22 cellular contexts compared by ENCODE assay signal in genomic region chr18:23793985-23794867, GRCh38.
DNase-seq lines count a peak whose midpoint lies in the region; ATAC-seq and TF ChIP-seq lines count a peak whose summit lies in the region.
"Had no signal": no experiment of that assay in that cellular context is flagged by ENCODE, and none has a peak within 500 bp of the region (broad histone marks: within the 10 kb centered on the region; RNA-seq: fewer than 3 reads in every experiment).

No MANE protein-coding gene starts in this region.

- no peaks in the 10 kb centered on the region for H3K36me3 Mint-ChIP-seq in activated naive CD4-positive, alpha-beta T cell treated with anti-CD3 and anti-CD28 coated beads, Interleukin-2, amount 50 U/mL, for 24 hours
- H3K36me3 Mint-ChIP-seq: CD14-positive monocyte had no signal

- H3K4me1 ChIP-seq in mesendoderm (ENCODE audit: control insufficient read depth, low read depth, low read length) (no peaks in the 10 kb centered on the region), thyroid gland (no peaks in the 10 kb centered on the region), upper lobe of right lung (no peaks in the 10 kb centered on the region)

- H3K4me1 Mint-ChIP-seq in activated naive CD4-positive, alpha-beta T cell treated with anti-CD3 and anti-CD28 coated beads, Interleukin-2, amount 50 U/mL, for 24 hours = no peaks in the 10 kb centered on the region
- H3K4me1 Mint-ChIP-seq: B cell had no signal

- H3K27me3 ChIP-seq in mesendoderm (ENCODE audit: insufficient read depth, low read length, poor library complexity) = no peaks in the 10 kb centered on the region
- H3K27me3 ChIP-seq in thyroid gland = no peaks in the 10 kb centered on the region
- no peaks in the 10 kb centered on the region for H3K27me3 ChIP-seq in upper lobe of right lung

- H2AK5ac ChIP-seq in mesendoderm (ENCODE audit: low read length) = no peak overlapping the region

- no peaks in the 10 kb centered on the region for H3K27me3 Mint-ChIP-seq in activated naive CD4-positive, alpha-beta T cell treated with anti-CD3 and anti-CD28 coated beads, Interleukin-2, amount 50 U/mL, for 24 hours
- H3K27me3 Mint-ChIP-seq: B cell had no signal

- H3K18ac ChIP-seq in mesendoderm (ENCODE audit: low read length) = no peak overlapping the region

- ATAC-seq in HG02981 (IDR thresholded peaks at IDR 0.05; ENCODE audit: unreplicated experiment) (no peak), upper lobe of right lung (no peak)

- no peak for TF ChIP-seq POLR2A in thyroid gland (IDR thresholded peaks at IDR 0.05)

- H3K56ac ChIP-seq in mesendoderm (ENCODE audit: low read length) = no peak overlapping the region

- intact Hi-C loops in thyroid gland (cut with DNase I) (no loop called here), upper lobe of right lung (cut with DNase I) (no loop called here)

- TF ChIP-seq CTCF in thyroid gland (IDR thresholded peaks at IDR 0.05) (no peak), upper lobe of right lung (IDR thresholded peaks at IDR 0.05) (no peak)

- H3K4ac ChIP-seq in mesendoderm (ENCODE audit: low read depth, low read length) = no peak overlapping the region

- H3K79me2 ChIP-seq in mesendoderm (ENCODE audit: control insufficient read depth, insufficient read depth, low read length) = no peaks in the 10 kb centered on the region

- H3K4me3 Mint-ChIP-seq in activated naive CD4-positive, alpha-beta T cell treated with anti-CD3 and anti-CD28 coated beads, Interleukin-2, amount 50 U/mL, for 24 hours = no peak overlapping the region
- H3K4me3 Mint-ChIP-seq: B cell, CD14-positive monocyte, H9 had no signal

- WGBS in mesendoderm (ENCODE audit: extremely low coverage, insufficient coverage, low lambda C conversion rate) = no CpG with 5 or more reads among the region's 6 CpGs
- WGBS in thyroid gland, 2 donors = 94 to 97% methylated on average over 6 of the region's 6 CpGs

- H3K9ac ChIP-seq in mesendoderm (ENCODE audit: low read length) = no peak overlapping the region
- H3K9ac ChIP-seq: SK-N-SH had no signal

- H2BK120ac ChIP-seq in mesendoderm (ENCODE audit: low read depth, low read length) = no peak overlapping the region

- no peaks in the 10 kb centered on the region for H3K36me3 ChIP-seq in mesendoderm (ENCODE audit: control insufficient read depth, insufficient read depth, low read length)
- H3K36me3 ChIP-seq in thyroid gland = no peaks in the 10 kb centered on the region
- no peaks in the 10 kb centered on the region for H3K36me3 ChIP-seq in upper lobe of right lung

- DNase-seq in activated naive CD4-positive, alpha-beta T cell (lab: John Stamatoyannopoulos, UW) = no peak
- DNase-seq in MV-4-11 (lab: John Stamatoyannopoulos, UW) (peak; percentile 46), mesendoderm (peak; percentile 50), SIG-M5 treated with dmso at 0.1 percent for 504 hours (lab: John Stamatoyannopoulos, UW; ENCODE audit: unreplicated experiment) (no peak), thyroid gland (no peak), upper lobe of right lung (no peak)
- DNase-seq: 8988T, DMS53, H9, KBM-7, NCI-H1417, NCI-H187, NCI-H446 treated with DMSO at 0.1 percent for 48 hours, NCI-H526 treated with DMSO at 0.1 percent for 48 hours, PC-9, RPMI8226, SHP77, SK-N-SH had no signal

- no peaks in the 10 kb centered on the region for H3K9me3 ChIP-seq in thyroid gland
- no peaks in the 10 kb centered on the region for H3K9me3 ChIP-seq in upper lobe of right lung
- H3K9me3 ChIP-seq: SK-N-SH had no signal

- no peaks in the 10 kb centered on the region for H3K79me1 ChIP-seq in mesendoderm (ENCODE audit: low read length)

- no peak overlapping the region for H4K5ac ChIP-seq in mesendoderm (ENCODE audit: low read length)

- H3K27ac ChIP-seq in mesendoderm (ENCODE audit: low read depth, low read length) (no peak overlapping the region), thyroid gland (no peak overlapping the region), upper lobe of right lung (no peak overlapping the region)
- H3K27ac ChIP-seq: PC-9 had no signal

- H2BK5ac ChIP-seq in mesendoderm (ENCODE audit: low read length) = no peak overlapping the region

- H3K4me3 ChIP-seq in mesendoderm (ENCODE audit: low read length) (no peak overlapping the region), thyroid gland (replicated peaks in 1 of 3) (no peak overlapping the region), upper lobe of right lung (no peak overlapping the region)
- H3K4me3 ChIP-seq: PC-9 had no signal

- H3K4me2 ChIP-seq in mesendoderm (ENCODE audit: low read length) = no peak overlapping the region
- H3K4me2 ChIP-seq: PC-9, SK-N-SH had no signal

- no peak overlapping the region for H4K8ac ChIP-seq in mesendoderm (ENCODE audit: low read depth, low read length)

- H2BK15ac ChIP-seq in mesendoderm (replicated peaks; ENCODE audit: low read depth) = no peak overlapping the region

- H3K9me3 Mint-ChIP-seq in activated naive CD4-positive, alpha-beta T cell treated with anti-CD3 and anti-CD28 coated beads, Interleukin-2, amount 50 U/mL, for 24 hours = no peaks in the 10 kb centered on the region

- peak overlapping the region; percentile 4 for H3K27ac Mint-ChIP-seq in activated naive CD4-positive, alpha-beta T cell treated with anti-CD3 and anti-CD28 coated beads, Interleukin-2, amount 50 U/mL, for 24 hours
- H3K27ac Mint-ChIP-seq: B cell, CD14-positive monocyte, H9 had no signal

- no peak overlapping the region for H3K23ac ChIP-seq in mesendoderm (ENCODE audit: low read length)

Comparison
In these comparisons a context has a peak if more than half of its experiments do, and no peak if none do; other contexts are left out.
1. DNase-seq: peak in MV-4-11 (single experiment) and mesendoderm (single experiment); none in activated naive CD4-positive, alpha-beta T cell (0 of 4), SIG-M5 treated with dmso at 0.1 percent for 504 hours (single experiment), thyroid gland (0 of 2) and upper lobe of right lung (single experiment).